Comparison of ENCODE assay signal across 8 cellular contexts in genomic region chr3:155352900-155353490, GRCh38. TPM values are rescaled to one million over a fixed set of nuclear protein-coding genes. Genes with fewer than 3 reads are reported as not detected.
DNase-seq lines count a peak whose midpoint lies in the region; ATAC-seq and TF ChIP-seq lines count a peak whose summit lies in the region.

No MANE protein-coding gene starts in this region.

- H3K9me3 ChIP-seq in Peyer's patch (no peaks in the 10 kb centered on the region), fibroblast of lung (ENCODE audit: control insufficient read depth, insufficient read depth, low read depth, low read length) (no peaks in the 10 kb centered on the region)

- H4K20me1 ChIP-seq in fibroblast of lung (ENCODE audit: control insufficient read depth, extremely low read depth, insufficient read depth, low read length) = no peaks in the 10 kb centered on the region

- no peaks in the 10 kb centered on the region for H3K36me3 Mint-ChIP-seq in activated T-helper 17 cell treated with anti-CD3 and anti-CD28 coated beads, Interleukin-2, amount 50 U/mL, for 72 hours (ENCODE audit: low read depth)

- H3K9me3 Mint-ChIP-seq in activated T-helper 17 cell treated with anti-CD3 and anti-CD28 coated beads, Interleukin-2, amount 50 U/mL, for 72 hours = no peaks in the 10 kb centered on the region

- no peak overlapping the region for H3K4me3 Mint-ChIP-seq in activated T-helper 17 cell treated with anti-CD3 and anti-CD28 coated beads, Interleukin-2, amount 50 U/mL, for 72 hours

- H3K27me3 ChIP-seq in Peyer's patch = no peaks in the 10 kb centered on the region
- no peaks in the 10 kb centered on the region for H3K27me3 ChIP-seq in fibroblast of lung (ENCODE audit: control insufficient read depth, insufficient read depth, low read length)

- no peak overlapping the region for H3K27ac ChIP-seq in Peyer's patch
- no peak overlapping the region for H3K27ac ChIP-seq in fibroblast of lung (ENCODE audit: insufficient read depth, low read length)

- TF ChIP-seq POLR2A in Peyer's patch (IDR thresholded peaks at IDR 0.05) = no peak

- H3K79me2 ChIP-seq in fibroblast of lung (ENCODE audit: control insufficient read depth, insufficient read depth, low read length) = no peaks in the 10 kb centered on the region

- H3K9ac ChIP-seq in fibroblast of lung (ENCODE audit: insufficient read depth, low read length) = no peak overlapping the region

- TF ChIP-seq EP300 in Ishikawa (IDR thresholded peaks at IDR 0.05; ENCODE audit: borderline replicate concordance) = no peak

- H3K27ac Mint-ChIP-seq in activated T-helper 17 cell treated with anti-CD3 and anti-CD28 coated beads, Interleukin-2, amount 50 U/mL, for 72 hours = no peak overlapping the region

- H3K4me3 ChIP-seq in Peyer's patch = no peak overlapping the region
- H3K4me3 ChIP-seq in fibroblast of lung (replicated peaks in 1 of 4; ENCODE audit: control extremely low read depth in 1 of 4, insufficient read depth in 1 of 4, low read depth in 3 of 4, low read length in 4 of 4) = no peak overlapping the region

- H3K27me3 Mint-ChIP-seq in activated T-helper 17 cell treated with anti-CD3 and anti-CD28 coated beads, Interleukin-2, amount 50 U/mL, for 72 hours = peaks cover 8% of the 10 kb centered on the region

- no peak overlapping the region for H2AFZ ChIP-seq in fibroblast of lung (ENCODE audit: low read length)

- H3K4me1 Mint-ChIP-seq in activated T-helper 17 cell treated with anti-CD3 and anti-CD28 coated beads, Interleukin-2, amount 50 U/mL, for 72 hours = no peaks in the 10 kb centered on the region

- peak; percentile 59 for TF ChIP-seq RAD21 in Ishikawa (IDR thresholded peaks at IDR 0.05; ENCODE audit: low read depth)

- no peaks in the 10 kb centered on the region for H3K36me3 ChIP-seq in Peyer's patch
- H3K36me3 ChIP-seq in fibroblast of lung (ENCODE audit: control insufficient read depth, insufficient read depth, low read length) = no peaks in the 10 kb centered on the region

- H3K4me2 ChIP-seq in fibroblast of lung (ENCODE audit: extremely low read depth, insufficient read depth, low read length) = no peak overlapping the region

- peak in 4 of 6 experiments; percentile 32 to 50 (median 49) for TF ChIP-seq CTCF in Peyer's patch (IDR thresholded peaks at IDR 0.05)
- peak; percentile 21 to 47 for TF ChIP-seq CTCF in fibroblast of lung (conservative IDR thresholded peaks at IDR 0.05 in 1 of 2, IDR thresholded peaks at IDR 0.05 in 1 of 2; ENCODE audit: low read depth in 1 of 2, low read length in 2 of 2)

- DNase-seq in DMS53 (lab: John Stamatoyannopoulos, UW) (peak; percentile 67), Peyer's patch (no peak), fibroblast of lung (ENCODE audit: low read depth in 2 of 2) (peak; percentile 29 to 57), renal cortical epithelial cell (ENCODE audit: low read depth) (peak; percentile 64)
- DNase-seq in activated CD4-positive, alpha-beta T cell treated with anti-CD3 and anti-CD28 coated beads for 4 hours = no peak

- no peak for ATAC-seq in activated T-helper 17 cell treated with anti-CD3 and anti-CD28 coated beads, Interleukin-2, amount 50 U/mL, for 72 hours (replicated peaks)
- ATAC-seq in GM21367 (IDR thresholded peaks at IDR 0.05; ENCODE audit: unreplicated experiment) = no peak

- H3K4me1 ChIP-seq in Peyer's patch (no peaks in the 10 kb centered on the region), fibroblast of lung (ENCODE audit: control insufficient read depth, extremely low read depth, insufficient read depth, low read length) (no peaks in the 10 kb centered on the region)

TF ChIP-seq in Ishikawa, 13 proteins besides CTCF, POLR2A, EP300 and RAD21:
- TF ChIP-seq TCF12 (IDR thresholded peaks at IDR 0.05; ENCODE audit: low read depth) (no peak), ZBTB7A (IDR thresholded peaks at IDR 0.05; ENCODE audit: low read depth) (no peak), FOXM1 (IDR thresholded peaks at IDR 0.05; ENCODE audit: borderline replicate concordance, low read depth) (no peak)
TF ChIP-seq in Ishikawa: peak in this region for 0.

RNA-seq across cellular contexts. Expression of gene STRIT1, which starts 59.5 kb away (rescaled TPM):
- total RNA-seq in Peyer's patch (not detected), fibroblast of lung (not detected in 2 replicates), renal cortical epithelial cell (not detected in 2 replicates)
- polyA plus RNA-seq in fibroblast of lung = not detected in 2 replicates
- not detected in 2 replicates for polyA plus RNA-seq in fibroblast of lung (2012)
- not detected in 2 replicates for polyA minus RNA-seq in fibroblast of lung (ENCODE audit: low replicate concordance)
- total RNA-seq in activated T-helper 17 cell treated with anti-CD3 and anti-CD28 coated beads, Interleukin-2, amount 50 U/mL, for 72 hours = not detected

Comparison
In these comparisons a context has a peak if more than half of its experiments do, and no peak if none do; other contexts are left out.
1. DNase-seq: peak in DMS53 (single experiment), fibroblast of lung (2 of 2) and renal cortical epithelial cell (single experiment); none in Peyer's patch (0 of 3) and activated CD4-positive, alpha-beta T cell treated with anti-CD3 and anti-CD28 coated beads for 4 hours (0 of 2).